21 cellular contexts compared by ENCODE assay signal in genomic region chr10:129936266-129936922, GRCh38. TPM values are rescaled to one million over a fixed set of nuclear protein-coding genes. Genes with fewer than 3 reads are reported as not detected.
DNase-seq lines count a peak whose midpoint lies in the region; ATAC-seq and TF ChIP-seq lines count a peak whose summit lies in the region.
"Had no signal": no experiment of that assay in that cellular context is flagged by ENCODE, and none has a peak within 500 bp of the region (broad histone marks: within the 10 kb centered on the region; RNA-seq: fewer than 3 reads in every experiment).

No MANE protein-coding gene starts in this region.

- no peaks in the 10 kb centered on the region for H3K9me3 Mint-ChIP-seq in activated naive CD8-positive, alpha-beta T cell treated with anti-CD3 and anti-CD28 coated beads, Interleukin-2, amount 10 ng/mL, durations not matched to agents 7 days and 5 days
- H3K9me3 Mint-ChIP-seq in activated naive CD8-positive, alpha-beta T cell treated with anti-CD3 and anti-CD28 coated beads for 36 hours: no peaks in the 10 kb centered on the region
- H3K9me3 Mint-ChIP-seq: CD14-positive monocyte, GM23338 had no signal

- H3K4me1 ChIP-seq in Peyer's patch (no peaks in the 10 kb centered on the region), osteoblast (ENCODE audit: insufficient read depth, low read length) (peaks cover 6% of the 10 kb centered on the region), upper lobe of left lung (no peaks in the 10 kb centered on the region), colonic mucosa (no peaks in the 10 kb centered on the region)
- H3K4me1 ChIP-seq: HAP-1, SJSA1 had no signal

- H3K27me3 ChIP-seq in Peyer's patch: no peaks in the 10 kb centered on the region
- no peaks in the 10 kb centered on the region for H3K27me3 ChIP-seq in osteoblast (ENCODE audit: insufficient read depth, low read length)
- no peaks in the 10 kb centered on the region for H3K27me3 ChIP-seq in upper lobe of left lung
- H3K27me3 ChIP-seq in colonic mucosa: peaks cover 4% of the 10 kb centered on the region
- H3K27me3 ChIP-seq: SJSA1 had no signal

- no peak overlapping the region for H3K4me3 ChIP-seq in Peyer's patch
- H3K4me3 ChIP-seq in osteoblast (ENCODE audit: insufficient read depth, low read length): no peak overlapping the region
- H3K4me3 ChIP-seq in upper lobe of left lung: no peak overlapping the region
- H3K4me3 ChIP-seq in colonic mucosa: no peak overlapping the region
- H3K4me3 ChIP-seq: GM23338, HAP-1, SJSA1 had no signal

- TF ChIP-seq CTCF in Peyer's patch (IDR thresholded peaks at IDR 0.05): no peak
- TF ChIP-seq CTCF in osteoblast (IDR thresholded peaks at IDR 0.05; ENCODE audit: extremely low read depth, low read depth, low read length): no peak
- no peak for TF ChIP-seq CTCF in upper lobe of left lung (IDR thresholded peaks at IDR 0.05)
- no peak for TF ChIP-seq CTCF in colonic mucosa (IDR thresholded peaks at IDR 0.05)

- peak; percentile 15 for DNase-seq in activated naive CD8-positive, alpha-beta T cell treated with anti-CD3 and anti-CD28 coated beads, Interleukin-2, amount 10 ng/mL, durations not matched to agents 7 days and 5 days
- DNase-seq in activated naive CD8-positive, alpha-beta T cell treated with anti-CD3 and anti-CD28 coated beads for 36 hours: no peak
- DNase-seq in Peyer's patch (peak in 2 of 3 donors; percentile 12 to 37), osteoblast (ENCODE audit: insufficient read length, low spot score, missing footprints) (peak; percentile 43), upper lobe of left lung (peak; percentile 6 to 41), colonic mucosa (no peak), DMS114 treated with DMSO at 0.1 percent for 48 hours (lab: John Stamatoyannopoulos, UW; ENCODE audit: unreplicated experiment) (no peak)
- DNase-seq: DMS53, GDM1, KG1, NCI-H1092, NCI-H2029, NCI-H2227 treated with DMSO at 0.1 percent for 48 hours, NCI-H510A, NCI-H748 treated with DMSO at 0.1 percent for 48 hours had no signal

- no peak overlapping the region for H3K4me3 Mint-ChIP-seq in activated naive CD8-positive, alpha-beta T cell treated with anti-CD3 and anti-CD28 coated beads, Interleukin-2, amount 10 ng/mL, durations not matched to agents 7 days and 5 days
- no peak overlapping the region for H3K4me3 Mint-ChIP-seq in activated naive CD8-positive, alpha-beta T cell treated with anti-CD3 and anti-CD28 coated beads for 36 hours
- H3K4me3 Mint-ChIP-seq: CD14-positive monocyte, GM23338 had no signal

- H3K36me3 Mint-ChIP-seq in activated naive CD8-positive, alpha-beta T cell treated with anti-CD3 and anti-CD28 coated beads, Interleukin-2, amount 10 ng/mL, durations not matched to agents 7 days and 5 days: no peaks in the 10 kb centered on the region
- H3K36me3 Mint-ChIP-seq in activated naive CD8-positive, alpha-beta T cell treated with anti-CD3 and anti-CD28 coated beads for 36 hours: no peaks in the 10 kb centered on the region
- H3K36me3 Mint-ChIP-seq: CD14-positive monocyte had no signal

- POLR2A ChIA-PET in activated naive CD8-positive, alpha-beta T cell treated with anti-CD3 and anti-CD28 coated beads, Interleukin-2, amount 10 ng/mL, durations not matched to agents 7 days and 5 days (lab: Charles Lee): no interaction called here

- no peak for ATAC-seq in activated naive CD8-positive, alpha-beta T cell treated with anti-CD3 and anti-CD28 coated beads, Interleukin-2, amount 10 ng/mL, durations not matched to agents 7 days and 5 days (ENCODE audit: low read depth)
- ATAC-seq in upper lobe of left lung (ENCODE audit: low FRiP score in 2 of 2): no peak
- ATAC-seq: GM23338, Panc1 had no signal

- no peak overlapping the region for H3K9ac ChIP-seq in colonic mucosa (ENCODE audit: low read depth in 2 of 2, low read length in 2 of 2)

- no peaks in the 10 kb centered on the region for H3K27me3 Mint-ChIP-seq in activated naive CD8-positive, alpha-beta T cell treated with anti-CD3 and anti-CD28 coated beads, Interleukin-2, amount 10 ng/mL, durations not matched to agents 7 days and 5 days
- no peaks in the 10 kb centered on the region for H3K27me3 Mint-ChIP-seq in activated naive CD8-positive, alpha-beta T cell treated with anti-CD3 and anti-CD28 coated beads for 36 hours

- WGBS in upper lobe of left lung, 2 donors: 87% methylated on average over 5 of the region's 5 CpGs; no CpG with 5 or more reads in 1 of the 2 donors

- no peak overlapping the region for H3K27ac Mint-ChIP-seq in activated naive CD8-positive, alpha-beta T cell treated with anti-CD3 and anti-CD28 coated beads, Interleukin-2, amount 10 ng/mL, durations not matched to agents 7 days and 5 days
- H3K27ac Mint-ChIP-seq in activated naive CD8-positive, alpha-beta T cell treated with anti-CD3 and anti-CD28 coated beads for 36 hours: no peak overlapping the region
- H3K27ac Mint-ChIP-seq: CD14-positive monocyte, GM23338 had no signal

- H4K20me1 ChIP-seq in osteoblast (ENCODE audit: insufficient read depth, low read length): peaks cover 67% of the 10 kb centered on the region

- no peaks in the 10 kb centered on the region for H3K4me1 Mint-ChIP-seq in activated naive CD8-positive, alpha-beta T cell treated with anti-CD3 and anti-CD28 coated beads, Interleukin-2, amount 10 ng/mL, durations not matched to agents 7 days and 5 days
- H3K4me1 Mint-ChIP-seq in activated naive CD8-positive, alpha-beta T cell treated with anti-CD3 and anti-CD28 coated beads for 36 hours: no peaks in the 10 kb centered on the region
- H3K4me1 Mint-ChIP-seq: CD14-positive monocyte, GM23338 had no signal

- peaks cover 99% of the 10 kb centered on the region for H3K79me2 ChIP-seq in osteoblast (ENCODE audit: insufficient read depth, low read length)

- TF ChIP-seq POLR2A in Peyer's patch (IDR thresholded peaks at IDR 0.05) (no peak), upper lobe of left lung (IDR thresholded peaks at IDR 0.05) (no peak)

- H3K36me3 ChIP-seq in Peyer's patch (no peaks in the 10 kb centered on the region), osteoblast (ENCODE audit: insufficient read depth, low read length) (peaks cover 14% of the 10 kb centered on the region), upper lobe of left lung (no peaks in the 10 kb centered on the region), colonic mucosa (no peaks in the 10 kb centered on the region)
- H3K36me3 ChIP-seq: HAP-1, SJSA1 had no signal

- H3K4me2 ChIP-seq in osteoblast (ENCODE audit: insufficient read depth, low read length): no peak overlapping the region
- H3K4me2 ChIP-seq: GM23338 had no signal

- intact Hi-C loops in colonic mucosa (cut with DNase I): no loop called here

- H2AFZ ChIP-seq in osteoblast (ENCODE audit: low read length): no peak overlapping the region
- H2AFZ ChIP-seq: GM23338 had no signal

- H3K9me3 ChIP-seq in Peyer's patch: no peaks in the 10 kb centered on the region
- H3K9me3 ChIP-seq in osteoblast (ENCODE audit: low read depth, low read length): no peaks in the 10 kb centered on the region
- no peaks in the 10 kb centered on the region for H3K9me3 ChIP-seq in upper lobe of left lung
- no peaks in the 10 kb centered on the region for H3K9me3 ChIP-seq in colonic mucosa
- H3K9me3 ChIP-seq: HAP-1, SJSA1 had no signal

- no peak for TF ChIP-seq EP300 in upper lobe of left lung (IDR thresholded peaks at IDR 0.05)

- no peak overlapping the region for H3K27ac ChIP-seq in Peyer's patch
- H3K27ac ChIP-seq in osteoblast (ENCODE audit: low read depth, low read length): no peak overlapping the region
- no peak overlapping the region for H3K27ac ChIP-seq in upper lobe of left lung
- H3K27ac ChIP-seq in colonic mucosa: no peak overlapping the region
- H3K27ac ChIP-seq: SJSA1 had no signal

RNA-seq across cellular contexts. Expression of gene EBF3, which starts 27.7 kb away (rescaled TPM):
- total RNA-seq in activated naive CD8-positive, alpha-beta T cell treated with anti-CD3 and anti-CD28 coated beads, Interleukin-2, amount 10 ng/mL, durations not matched to agents 7 days and 5 days: not detected
- not detected for total RNA-seq in activated naive CD8-positive, alpha-beta T cell treated with anti-CD3 and anti-CD28 coated beads for 36 hours
- 1 to 10 TPM in 3 of 4 donors, not detected in 1; 1.5 to 4.1 (median 1.9) TPM for total RNA-seq in Peyer's patch
- total RNA-seq in osteoblast: 31.8 and 35.4 TPM in 2 replicates
- total RNA-seq in upper lobe of left lung: under 1 TPM in 2 of 6 donors, not detected in 4; 0.06 to 0.51 TPM
- total RNA-seq in colonic mucosa: under 1 TPM; 0.12 to 0.80 TPM
- total RNA-seq: A172, SJSA1 had no signal

Comparison
In these comparisons a context has a peak if more than half of its experiments do, and no peak if none do; other contexts are left out.
1. DNase-seq: peak in activated naive CD8-positive, alpha-beta T cell treated with anti-CD3 and anti-CD28 coated beads, Interleukin-2, amount 10 ng/mL, durations not matched to agents 7 days and 5 days (single experiment), Peyer's patch (2 of 3), osteoblast (single experiment) and upper lobe of left lung (2 of 2); none in activated naive CD8-positive, alpha-beta T cell treated with anti-CD3 and anti-CD28 coated beads for 36 hours (single experiment), colonic mucosa (single experiment) and DMS114 treated with DMSO at 0.1 percent for 48 hours (single experiment).